ENCODE assay signal across 12 cellular contexts in the genomic region with DNA sequence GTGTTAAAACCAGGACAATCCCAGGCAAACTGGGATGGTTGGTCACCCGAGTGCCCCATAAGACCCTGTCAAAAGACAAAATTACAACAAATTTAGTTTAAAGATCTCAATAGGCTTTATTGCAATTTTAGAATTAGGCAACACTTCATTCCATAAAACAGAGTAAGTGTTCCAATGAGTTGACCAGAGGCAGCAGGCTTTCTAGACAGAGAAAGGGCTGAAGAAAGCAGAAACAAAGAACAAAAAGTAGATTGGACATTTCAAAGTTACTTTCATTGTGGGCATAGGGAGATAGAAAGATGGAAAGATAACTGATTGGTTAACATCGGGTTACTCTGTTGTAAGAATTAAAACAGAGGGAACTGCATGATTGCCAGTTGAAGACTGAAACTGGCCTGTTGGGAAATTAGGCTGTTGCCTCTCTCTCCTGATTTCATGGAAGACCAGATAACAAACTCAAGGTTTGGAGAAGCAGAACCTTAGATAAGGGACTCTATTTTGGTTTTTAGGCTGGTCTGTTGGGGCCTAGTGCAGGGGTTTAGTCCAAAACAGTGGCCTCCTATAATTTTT. TPM values are rescaled to one million over a fixed set of nuclear protein-coding genes. Genes with fewer than 3 reads are reported as not detected.
DNase-seq lines count a peak whose midpoint lies in the region; ATAC-seq and TF ChIP-seq lines count a peak whose summit lies in the region.
"Had no signal": no experiment of that assay in that cellular context is flagged by ENCODE, and none has a peak within 500 bp of the region (broad histone marks: within the 10 kb centered on the region; RNA-seq: fewer than 3 reads in every experiment).

No MANE protein-coding gene starts in this region.

- CTCF ChIA-PET in OCI-LY7 (lab: Charles Lee; ENCODE audit: unreplicated experiment) = no interaction called here

- H3K4me2 ChIP-seq in OCI-LY7 (ENCODE audit: low read length) = no peak overlapping the region

- no peak for TF ChIP-seq POLR2A in NB4 (IDR thresholded peaks at IDR 0.05; ENCODE audit: extremely low read depth, insufficient read length)

- H3K4me3 ChIP-seq in CD4-positive, CD25-positive, alpha-beta regulatory T cell (ENCODE audit: low read depth, low read length) = no peak overlapping the region
- H3K4me3 ChIP-seq in NB4 (ENCODE audit: low read depth, low read length) (no peak overlapping the region), rectal smooth muscle tissue (ENCODE audit: low read length) (no peak overlapping the region), OCI-LY7 (ENCODE audit: low read depth, low read length, poor library complexity, severe bottlenecking) (no peak overlapping the region)

- H3K27ac ChIP-seq in CD4-positive, CD25-positive, alpha-beta regulatory T cell (ENCODE audit: insufficient read depth, low read length, poor library complexity, severe bottlenecking) = peak overlapping the region; percentile 73
- H3K27ac ChIP-seq in rectal smooth muscle tissue (ENCODE audit: low read depth, low read length) (peak overlapping the region; percentile 38), OCI-LY7 (ENCODE audit: low read depth, low read length, poor library complexity, severe bottlenecking) (no peak overlapping the region)
- H3K27ac ChIP-seq: epithelial cell of prostate had no signal

- H3K4me1 Mint-ChIP-seq in CD4-positive, CD25-positive, alpha-beta regulatory T cell = peaks cover 2 to 60% (median 48%) of the 10 kb centered on the region in 4 donors
- peaks cover 41% of the 10 kb centered on the region for H3K4me1 Mint-ChIP-seq in endothelial cell (ENCODE audit: unreplicated experiment)

- no peaks in the 10 kb centered on the region for H3K36me3 ChIP-seq in CD4-positive, CD25-positive, alpha-beta regulatory T cell (ENCODE audit: control insufficient read depth, insufficient read depth, low read length)
- H3K36me3 ChIP-seq in rectal smooth muscle tissue (ENCODE audit: control insufficient read depth, insufficient read depth, low read length) (no peaks in the 10 kb centered on the region), OCI-LY7 (ENCODE audit: insufficient read depth, low read length) (no peaks in the 10 kb centered on the region)

- H3K79me2 ChIP-seq in OCI-LY7 (ENCODE audit: insufficient read depth, low read depth, low read length) = no peaks in the 10 kb centered on the region

- peaks cover 4% of the 10 kb centered on the region for H3K36me3 Mint-ChIP-seq in CD4-positive, CD25-positive, alpha-beta regulatory T cell
- peaks cover 25% of the 10 kb centered on the region for H3K36me3 Mint-ChIP-seq in endothelial cell (ENCODE audit: low read depth, unreplicated experiment)
- H3K36me3 Mint-ChIP-seq: CD8-positive, alpha-beta T cell had no signal

- no peak for DNase-seq in CD4-positive, CD25-positive, alpha-beta regulatory T cell
- DNase-seq in NB4 (ENCODE audit: low read depth) = peak; percentile 48
- no peak for DNase-seq in endothelial cell (ENCODE audit: low spot score)
- no peak for DNase-seq in LoVo (ENCODE audit: low spot score)
- DNase-seq in NCI-H2196 (lab: John Stamatoyannopoulos, UW; ENCODE audit: unreplicated experiment) = no peak
- DNase-seq in OCI-LY7 (ENCODE audit: low spot score) = no peak
- DNase-seq: CD8-positive, alpha-beta T cell; NCI-H1694; NK-92 treated with Interleukin-12 subunit alpha and Interleukin-12 subunit beta, amount 100 ng/mL, for 24 hours had no signal

- no peaks in the 10 kb centered on the region for H3K27me3 ChIP-seq in CD4-positive, CD25-positive, alpha-beta regulatory T cell (ENCODE audit: control insufficient read depth, insufficient read depth, low read length)
- no peaks in the 10 kb centered on the region for H3K27me3 ChIP-seq in rectal smooth muscle tissue (ENCODE audit: control insufficient read depth, insufficient read depth, low read length)

- peak overlapping the region in 1 of 4 donors; percentile 53 for H3K4me3 Mint-ChIP-seq in CD4-positive, CD25-positive, alpha-beta regulatory T cell
- H3K4me3 Mint-ChIP-seq in endothelial cell (ENCODE audit: unreplicated experiment) = peak overlapping the region; percentile 30
- H3K4me3 Mint-ChIP-seq: CD8-positive, alpha-beta T cell had no signal

- peaks cover 26% of the 10 kb centered on the region for H3K4me1 ChIP-seq in CD4-positive, CD25-positive, alpha-beta regulatory T cell (ENCODE audit: control insufficient read depth, insufficient read depth, low read length, poor library complexity, severe bottlenecking)
- H3K4me1 ChIP-seq in rectal smooth muscle tissue (ENCODE audit: control insufficient read depth, insufficient read depth, low read length) = peaks cover 3% of the 10 kb centered on the region
- H3K4me1 ChIP-seq in OCI-LY7 (ENCODE audit: insufficient read depth, low read length, poor library complexity, severe bottlenecking) = no peaks in the 10 kb centered on the region

- no peak for ATAC-seq in CD4-positive, CD25-positive, alpha-beta regulatory T cell (ENCODE audit: low read depth in 2 of 2)
- no peak for ATAC-seq in GM21576 (IDR thresholded peaks at IDR 0.05; ENCODE audit: unreplicated experiment)
- ATAC-seq: CD8-positive, alpha-beta T cell had no signal

- no peaks in the 10 kb centered on the region for H3K9me3 ChIP-seq in CD4-positive, CD25-positive, alpha-beta regulatory T cell (ENCODE audit: control insufficient read depth in 2 of 2, low read length in 2 of 2)
- H3K9me3 ChIP-seq in OCI-LY7 (ENCODE audit: low read length) = no peaks in the 10 kb centered on the region

- no peaks in the 10 kb centered on the region for H3K27me3 Mint-ChIP-seq in CD4-positive, CD25-positive, alpha-beta regulatory T cell
- peaks cover 7% of the 10 kb centered on the region for H3K27me3 Mint-ChIP-seq in endothelial cell (ENCODE audit: unreplicated experiment)

- no peaks in the 10 kb centered on the region for H3K9me2 ChIP-seq in OCI-LY7 (ENCODE audit: insufficient read depth, low read length)

- POLR2A ChIA-PET in OCI-LY7 (lab: Charles Lee) = no interaction called here

- no peaks in the 10 kb centered on the region for H4K20me1 ChIP-seq in OCI-LY7 (ENCODE audit: insufficient read depth, low read length)

- no peak overlapping the region for H3K9ac ChIP-seq in rectal smooth muscle tissue (ENCODE audit: low read length)

- intact Hi-C loops in OCI-LY7 (cut with micrococcal nuclease; ENCODE audit: unreplicated experiment) = no loop called here

- H3K27ac Mint-ChIP-seq in CD4-positive, CD25-positive, alpha-beta regulatory T cell = peak overlapping the region in 2 of 3 donors; percentile 22 to 76
- peak overlapping the region; percentile 87 for H3K27ac Mint-ChIP-seq in endothelial cell (ENCODE audit: unreplicated experiment)
- H3K27ac Mint-ChIP-seq: CD8-positive, alpha-beta T cell had no signal

- H2AFZ ChIP-seq in OCI-LY7 (ENCODE audit: low read length) = no peak overlapping the region

- TF ChIP-seq CTCF in NB4 (IDR thresholded peaks at IDR 0.05; ENCODE audit: low read depth, low read length) = no peak
- no peak for TF ChIP-seq CTCF in endothelial cell (IDR thresholded peaks at IDR 0.05; ENCODE audit: unreplicated experiment)
- no peak for TF ChIP-seq CTCF in OCI-LY7 (conservative IDR thresholded peaks at IDR 0.05; ENCODE audit: low read length)

- peaks cover 0 to 5% (median 0%) of the 10 kb centered on the region in 7 donors for H3K9me3 Mint-ChIP-seq in CD4-positive, CD25-positive, alpha-beta regulatory T cell
- no peaks in the 10 kb centered on the region for H3K9me3 Mint-ChIP-seq in endothelial cell (ENCODE audit: unreplicated experiment)
- H3K9me3 Mint-ChIP-seq: CD8-positive, alpha-beta T cell had no signal

- BruUV-seq in OCI-LY7 (replicated peaks; lab: Mats Ljungman, UMichigan) = no TSS peak

RNA-seq across cellular contexts. Expression of a gene that starts 36.3 kb away (rescaled TPM):
- 49.4 TPM for total RNA-seq in CD4-positive, CD25-positive, alpha-beta regulatory T cell
- 10 to 100 TPM in 3 of 4 donors, 1 to 10 TPM in 1; 3.5 to 38.3 (median 17.9) TPM for polyA plus RNA-seq in CD4-positive, CD25-positive, alpha-beta regulatory T cell
- total RNA-seq in endothelial cell (ENCODE audit: unreplicated experiment) (102 TPM), OCI-LY7 (2022) (3.7 and 6.7 TPM in 2 replicates)
- 1.7 and 5.1 TPM in 2 replicates for total RNA-seq in OCI-LY7 (2014; rRNA removed; shearing (Covaris generic))
